In genomic region chrX:154398668-154399526, GRCh38 we compare ENCODE assay signal across 8 cellular contexts. TPM values are rescaled to one million over a fixed set of nuclear protein-coding genes. Genes with fewer than 3 reads are reported as not detected.
A peak's percentile ranks its signal among the peaks of the same experiment; 100 is the strongest.
DNase-seq lines count a peak whose midpoint lies in the region; ATAC-seq and TF ChIP-seq lines count a peak whose summit lies in the region.

No MANE protein-coding gene starts in this region.

- peak overlapping the region; percentile 99 for H3K27ac Mint-ChIP-seq in activated T-cell treated with anti-CD3 and anti-CD28 coated beads, Interleukin-2, amount 50 U/mL, for 72 hours

- H3K36me3 Mint-ChIP-seq in activated T-cell treated with anti-CD3 and anti-CD28 coated beads, Interleukin-2, amount 50 U/mL, for 72 hours (ENCODE audit: insufficient read depth in 2 of 2): peaks cover 18 to 20% of the 10 kb centered on the region in 2 donors

- peak overlapping the region; percentile 98 for H3K27ac ChIP-seq in PC-3 (ENCODE audit: low read length)
- peak overlapping the region; percentile 90 to 98 (median 95) for H3K27ac ChIP-seq in esophagus muscularis mucosa (replicated peaks in 1 of 4)
- H3K27ac ChIP-seq in muscle layer of duodenum (ENCODE audit: low read length): peak overlapping the region; percentile 96

- H3K4me3 Mint-ChIP-seq in activated T-cell treated with anti-CD3 and anti-CD28 coated beads, Interleukin-2, amount 50 U/mL, for 72 hours: peak overlapping the region; percentile 91 to 96

- POLR2A ChIA-PET in PC-3 (lab: Charles Lee; ENCODE audit: unreplicated experiment): interaction anchor here (0.6 kb wide), 1 partner anchor 116 kb away, joined by 3 read pairs; no protein-coding TSS in a partner anchor

- H4K20me1 ChIP-seq in PC-3 (ENCODE audit: low read length): peaks cover 24% of the 10 kb centered on the region

- H3F3A ChIP-seq in PC-3 (ENCODE audit: low read length, unreplicated experiment): peaks cover 22% of the 10 kb centered on the region

- peak; percentile 16 for TF ChIP-seq EP300 in esophagus muscularis mucosa (IDR thresholded peaks at IDR 0.05)

- H3K79me2 ChIP-seq in PC-3 (ENCODE audit: low read length): peaks cover 32% of the 10 kb centered on the region

- H3K4me3 ChIP-seq in PC-3 (ENCODE audit: low read length) (peak overlapping the region; percentile 90), esophagus muscularis mucosa (peak overlapping the region; percentile 63 to 76 (median 66)), muscle layer of duodenum (ENCODE audit: low read depth in 1 of 2, low read length in 2 of 2) (peak overlapping the region; percentile 70 to 92)

- WGBS in esophagus muscularis mucosa: 37% methylated on average over 49 of the region's 49 CpGs

- peak overlapping the region; percentile 97 for H3K4me2 ChIP-seq in PC-3 (ENCODE audit: low read length)

- H3K9me2 ChIP-seq in PC-3 (replicated peaks; ENCODE audit: low read length): no peaks in the 10 kb centered on the region

- peak; percentile 70 for TF ChIP-seq CTCF in GM13976 (IDR thresholded peaks at IDR 0.05; ENCODE audit: borderline replicate concordance, control extremely low read depth, extremely low read depth, insufficient read depth, missing control alignments)
- TF ChIP-seq CTCF in PC-3 (conservative IDR thresholded peaks at IDR 0.05; ENCODE audit: low read depth, low read length): peak; percentile 74
- peak; percentile 82 to 86 (median 82) for TF ChIP-seq CTCF in esophagus muscularis mucosa (IDR thresholded peaks at IDR 0.05)

- H3K27me3 Mint-ChIP-seq in activated T-cell treated with anti-CD3 and anti-CD28 coated beads, Interleukin-2, amount 50 U/mL, for 72 hours (ENCODE audit: low read depth): no peaks in the 10 kb centered on the region

- H3K9me3 ChIP-seq in PC-3 (ENCODE audit: low read length) (no peaks in the 10 kb centered on the region), esophagus muscularis mucosa (no peaks in the 10 kb centered on the region), muscle layer of duodenum (ENCODE audit: control insufficient read depth in 1 of 2, low read length in 2 of 2) (no peaks in the 10 kb centered on the region)

- peak overlapping the region; percentile 99 for H3K9ac ChIP-seq in PC-3 (ENCODE audit: low read length)

- CTCF ChIA-PET in PC-3 (lab: Charles Lee): interaction anchor here (0.6 kb wide), 1 partner anchor 573 kb away, joined by 8 read pairs; no protein-coding TSS in a partner anchor

- ATAC-seq in PC-3 (peak; percentile 9), HG03039 (IDR thresholded peaks at IDR 0.05; ENCODE audit: unreplicated experiment) (no peak)
- peak; percentile 7 to 9 for ATAC-seq in activated T-cell treated with anti-CD3 and anti-CD28 coated beads, Interleukin-2, amount 50 U/mL, for 72 hours (replicated peaks in 1 of 2)

- no peak overlapping the region for H2AFZ ChIP-seq in PC-3 (ENCODE audit: low read length)

- intact Hi-C loops in PC-3 (cut with micrococcal nuclease) (loop anchor here (10.0 kb wide), 1 partner anchor 56 kb away; the partner anchor contains the start of gene PLXNA3), esophagus muscularis mucosa (cut with DNase I) (loop anchor here (5.0 kb wide), 1 partner anchor 62 kb away; no protein-coding TSS in a partner anchor)

- no peaks in the 10 kb centered on the region for H3K9me3 Mint-ChIP-seq in activated T-cell treated with anti-CD3 and anti-CD28 coated beads, Interleukin-2, amount 50 U/mL, for 72 hours

- no peak for TF ChIP-seq POLR2A in esophagus muscularis mucosa (IDR thresholded peaks at IDR 0.05; ENCODE audit: low read depth)

- H3K4me1 Mint-ChIP-seq in activated T-cell treated with anti-CD3 and anti-CD28 coated beads, Interleukin-2, amount 50 U/mL, for 72 hours (ENCODE audit: low read depth): peaks cover 10% of the 10 kb centered on the region

- BruUV-seq in PC-3 (replicated peaks; lab: Mats Ljungman, UMichigan): TSS peak; percentile 73

- no peaks in the 10 kb centered on the region for H3K27me3 ChIP-seq in PC-3 (ENCODE audit: low read length)
- peaks cover 0 to 4% (median 0%) of the 10 kb centered on the region in 4 donors for H3K27me3 ChIP-seq in esophagus muscularis mucosa
- no peaks in the 10 kb centered on the region for H3K27me3 ChIP-seq in muscle layer of duodenum (ENCODE audit: low read depth, low read length)

- peaks cover 25% of the 10 kb centered on the region for H3K36me3 ChIP-seq in PC-3 (ENCODE audit: low read depth, low read length)
- peaks cover 9 to 29% (median 24%) of the 10 kb centered on the region in 4 donors for H3K36me3 ChIP-seq in esophagus muscularis mucosa
- H3K36me3 ChIP-seq in muscle layer of duodenum (ENCODE audit: control insufficient read depth in 1 of 2, insufficient read depth in 2 of 2, low read length in 2 of 2): peaks cover 12 to 21% of the 10 kb centered on the region in 2 donors

- in situ Hi-C loops in GM13976 (cut with MboI; ENCODE audit: low sequenced_read_pairs, unreplicated experiment): no loop called here

- H3K4me1 ChIP-seq in PC-3 (ENCODE audit: insufficient read depth, low read length) (peaks cover 12% of the 10 kb centered on the region; the same call in 1 of the 2 replicates), esophagus muscularis mucosa (peaks cover 7 to 32% (median 22%) of the 10 kb centered on the region in 4 donors), muscle layer of duodenum (ENCODE audit: control insufficient read depth in 1 of 2, insufficient read depth in 2 of 2, low read length in 2 of 2) (peaks cover 2 to 12% of the 10 kb centered on the region in 2 donors)

- DNase-seq in GM13976 (ENCODE audit: low spot score) (peak; percentile 62), HuH-7 (ENCODE audit: low spot score) (peak; percentile 38), PC-3 (peak; percentile 72), esophagus muscularis mucosa (ENCODE audit: extremely low spot score) (peak; percentile 95)
- peak; percentile 76 to 80 for DNase-seq in activated T-cell treated with anti-CD3 and anti-CD28 coated beads, Interleukin-2, amount 50 U/mL, for 72 hours
- DNase-seq in stimulated activated CD8-positive, alpha-beta memory T cell treated with anti-CD3 and anti-CD28 coated beads, Interleukin-7, amount 100 ng/mL, for 24 hours (ENCODE audit: low read depth): peak; percentile 51

RNA-seq across cellular contexts. Expression of gene RPL10, which starts 0.7 kb away (rescaled TPM):
- total RNA-seq in PC-3 (2014; rRNA removed): 2,879 and 3,401 TPM in 2 replicates
- 1,000 to 10,000 TPM; 3,958 to 4,635 TPM for total RNA-seq in activated T-cell treated with anti-CD3 and anti-CD28 coated beads, Interleukin-2, amount 50 U/mL, for 72 hours
- total RNA-seq in esophagus muscularis mucosa: 1,000 to 10,000 TPM; 2,150 to 7,554 (median 4,519) TPM

RNA-seq across cellular contexts. Expression of gene DNASE1L1, which starts 10.2 kb away (rescaled TPM):
- 29.8 TPM in 2 replicates for total RNA-seq in PC-3 (2014; rRNA removed)
- 10 to 100 TPM in 1 of 2 donors, 1 to 10 TPM in 1; 9.3 to 11.4 TPM for total RNA-seq in activated T-cell treated with anti-CD3 and anti-CD28 coated beads, Interleukin-2, amount 50 U/mL, for 72 hours
- total RNA-seq in esophagus muscularis mucosa: 10 to 100 TPM; 19.9 to 24.3 (median 22.6) TPM

RNA-seq across cellular contexts. Expression of gene TAFAZZIN, which starts 12.4 kb away (rescaled TPM):
- total RNA-seq in PC-3 (2014; rRNA removed) (39.4 and 41.5 TPM in 2 replicates), esophagus muscularis mucosa (10 to 100 TPM; 18.6 to 43.6 (median 32.5) TPM)
- 100 to 1,000 TPM in 1 of 2 donors, 10 to 100 TPM in 1; 89.0 to 106 TPM for total RNA-seq in activated T-cell treated with anti-CD3 and anti-CD28 coated beads, Interleukin-2, amount 50 U/mL, for 72 hours

RNA-seq across cellular contexts. Expression of gene EMD, which starts 19.8 kb away (rescaled TPM):
- total RNA-seq in PC-3 (2014; rRNA removed): 46.8 and 49.0 TPM in 2 replicates
- 10 to 100 TPM; 91.0 to 92.9 TPM for total RNA-seq in activated T-cell treated with anti-CD3 and anti-CD28 coated beads, Interleukin-2, amount 50 U/mL, for 72 hours
- 10 to 100 TPM; 37.0 to 64.7 (median 57.7) TPM for total RNA-seq in esophagus muscularis mucosa

RNA-seq across cellular contexts. Expression of gene FLNA, which starts 24.5 kb away (rescaled TPM):
- total RNA-seq in PC-3 (2014; rRNA removed): 2,058 and 3,170 TPM in 2 replicates
- 100 to 1,000 TPM; 755 to 777 TPM for total RNA-seq in activated T-cell treated with anti-CD3 and anti-CD28 coated beads, Interleukin-2, amount 50 U/mL, for 72 hours
- over 10,000 TPM in 3 of 4 donors, 1,000 to 10,000 TPM in 1; 8,941 to 16,544 (median 12,362) TPM for total RNA-seq in esophagus muscularis mucosa

Comparison
In these comparisons a context has a peak if more than half of its experiments do, and no peak if none do; other contexts are left out.
1. DNase-seq: peak in every context shown above with its lines; median percentile 95 in esophagus muscularis mucosa; 78 in activated T-cell treated with anti-CD3 and anti-CD28 coated beads, Interleukin-2, amount 50 U/mL, for 72 hours; 72 in PC-3; 62 in GM13976; 51 in stimulated activated CD8-positive, alpha-beta memory T cell treated with anti-CD3 and anti-CD28 coated beads, Interleukin-7, amount 100 ng/mL, for 24 hours; 38 in HuH-7.